In the genomic region with DNA sequence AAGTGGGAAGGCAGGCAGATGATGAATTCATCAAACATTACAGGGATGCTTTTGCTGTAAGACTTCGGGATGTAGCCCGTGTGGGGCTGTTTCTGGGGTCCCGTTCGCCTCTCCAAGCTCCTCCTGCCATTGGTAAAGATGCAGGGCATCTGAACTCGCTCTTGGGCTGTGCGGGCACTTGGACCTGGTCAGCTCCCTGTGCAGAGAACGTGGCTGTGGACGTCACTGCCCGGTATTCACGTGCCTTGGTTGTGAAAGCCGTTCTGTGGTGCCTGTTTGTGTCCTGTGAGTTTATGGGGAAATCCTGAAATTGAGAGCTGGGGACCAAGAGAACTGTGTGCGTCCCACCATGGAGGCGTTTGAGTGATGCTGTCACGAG, we compare ENCODE assay signal across 24 cellular contexts. TPM values are rescaled to one million over a fixed set of nuclear protein-coding genes. Genes with fewer than 3 reads are reported as not detected.
DNase-seq lines count a peak whose midpoint lies in the region; ATAC-seq, FAIRE-seq and TF ChIP-seq lines count a peak whose summit lies in the region.
"Had no signal": no experiment of that assay in that cellular context is flagged by ENCODE, and none has a peak within 500 bp of the region (broad histone marks: within the 10 kb centered on the region; RNA-seq: fewer than 3 reads in every experiment).

No MANE protein-coding gene starts in this region.

- H3K36me3 ChIP-seq in H1 (ENCODE audit: control insufficient read depth in 2 of 4, insufficient read depth in 4 of 4, low read length in 3 of 4), result peaks cover 4 to 26% (median 8%) of the 10 kb centered on the region in 4 experiments; a peak in 5 of 8 replicates
- peaks cover 30% of the 10 kb centered on the region for H3K36me3 ChIP-seq in neutrophil
- peaks cover 6% of the 10 kb centered on the region for H3K36me3 ChIP-seq in upper lobe of right lung

- H3K18ac ChIP-seq in H1 (ENCODE audit: extremely low read depth, low read length), result no peak overlapping the region

- no peak for TF ChIP-seq POLR2A in H1 (IDR thresholded peaks at IDR 0.05; ENCODE audit: control extremely low read depth in 1 of 2, low read depth in 2 of 2, low read length in 2 of 2)

- no peak overlapping the region for H4K91ac ChIP-seq in H1 (replicated peaks; ENCODE audit: insufficient read length, low read length)

- H2BK15ac ChIP-seq in H1 (ENCODE audit: low read length), result no peak overlapping the region

- H3K27ac Mint-ChIP-seq in activated naive CD8-positive, alpha-beta T cell treated with anti-CD3 and anti-CD28 coated beads, Interleukin-2, amount 10 ng/mL, durations not matched to agents 7 days and 5 days, result no peak overlapping the region
- H3K27ac Mint-ChIP-seq in activated naive CD8-positive, alpha-beta T cell treated with anti-CD3 and anti-CD28 coated beads for 36 hours, result no peak overlapping the region
- H3K27ac Mint-ChIP-seq: activated CD8-positive, alpha-beta T cell treated with anti-CD3 and anti-CD28 coated beads, Interleukin-2, amount 10 ng/mL, durations not matched to agents 7 days and 5 days; activated naive CD4-positive, alpha-beta T cell treated with anti-CD3 and anti-CD28 coated beads, Interleukin-2, amount 50 U/mL, for 72 hours had no signal

- no peak overlapping the region for H3K4ac ChIP-seq in H1 (replicated peaks; ENCODE audit: insufficient read length, low read depth, low read length)

- no peak overlapping the region for H3K4me3 Mint-ChIP-seq in activated naive CD8-positive, alpha-beta T cell treated with anti-CD3 and anti-CD28 coated beads, Interleukin-2, amount 10 ng/mL, durations not matched to agents 7 days and 5 days
- no peak overlapping the region for H3K4me3 Mint-ChIP-seq in activated naive CD8-positive, alpha-beta T cell treated with anti-CD3 and anti-CD28 coated beads for 36 hours
- H3K4me3 Mint-ChIP-seq: activated CD8-positive, alpha-beta T cell treated with anti-CD3 and anti-CD28 coated beads, Interleukin-2, amount 10 ng/mL, durations not matched to agents 7 days and 5 days had no signal

- WGBS in H1 (ENCODE audit: extremely low coverage in 1 of 2, insufficient coverage in 1 of 2, insufficient read length in 1 of 2, insufficient replicate concordance in 2 of 2, low coverage in 1 of 2, low lambda C conversion rate in 2 of 2, missing lambda C conversion rate in 1 of 2), 2 experiments, result 92% methylated on average over 14 of the region's 14 CpGs; no CpG with 5 or more reads in 1 of the 2 experiments

- TF ChIP-seq CTCF in H1 (IDR thresholded peaks at IDR 0.05; ENCODE audit: control extremely low read depth in 1 of 3, insufficient read depth in 1 of 3, low read depth in 1 of 3, low read length in 3 of 3), result no peak
- no peak for TF ChIP-seq CTCF in neutrophil (IDR thresholded peaks at IDR 0.05)
- TF ChIP-seq CTCF in upper lobe of right lung (IDR thresholded peaks at IDR 0.05), result no peak

- H3K23ac ChIP-seq in H1 (ENCODE audit: insufficient read length), result no peak overlapping the region

- TF ChIP-seq RAD21 in H1 (IDR thresholded peaks at IDR 0.05 in 1 of 2, conservative IDR thresholded peaks at IDR 0.05 in 1 of 2; ENCODE audit: low read depth in 2 of 2, low read length in 2 of 2), result no peak

- H2BK20ac ChIP-seq in H1 (ENCODE audit: low read length), result no peak overlapping the region

- no peak overlapping the region for H2AFZ ChIP-seq in H1 (ENCODE audit: low read length)

- CTCF ChIA-PET in H1 (lab: Charles Lee; ENCODE audit: partially characterized antibody), result no interaction called here

- H2AK5ac ChIP-seq in H1 (ENCODE audit: low read depth, low read length), result no peak overlapping the region

- H2BK120ac ChIP-seq in H1 (replicated peaks; ENCODE audit: low read depth, low read length), result no peak overlapping the region

- peaks cover 14 to 28% of the 10 kb centered on the region in 2 experiments for H4K20me1 ChIP-seq in H1 (replicated peaks in 1 of 2; ENCODE audit: control insufficient read depth in 1 of 2, insufficient read depth in 2 of 2, low read length in 2 of 2)

- no peak for ATAC-seq in activated naive CD8-positive, alpha-beta T cell treated with anti-CD3 and anti-CD28 coated beads, Interleukin-2, amount 10 ng/mL, durations not matched to agents 7 days and 5 days (ENCODE audit: low read depth)
- no peak for ATAC-seq in upper lobe of right lung
- ATAC-seq: activated CD8-positive, alpha-beta T cell treated with anti-CD3 and anti-CD28 coated beads, Interleukin-2, amount 10 ng/mL, durations not matched to agents 7 days and 5 days; activated naive CD4-positive, alpha-beta T cell treated with anti-CD3 and anti-CD28 coated beads, Interleukin-2, amount 50 U/mL, for 72 hours; stimulated activated naive CD8-positive, alpha-beta T cell treated with anti-CD3 and anti-CD28 coated beads, Interleukin-15, Interleukin-2, amounts not matched to agents 100 U/mL and 50 U/mL, for 24 hours had no signal

- peak overlapping the region; percentile 81 for H4K8ac ChIP-seq in H1 (ENCODE audit: extremely low read depth, insufficient read depth, low read length)

- H3K9me3 Mint-ChIP-seq in activated naive CD8-positive, alpha-beta T cell treated with anti-CD3 and anti-CD28 coated beads, Interleukin-2, amount 10 ng/mL, durations not matched to agents 7 days and 5 days, result no peaks in the 10 kb centered on the region
- no peaks in the 10 kb centered on the region for H3K9me3 Mint-ChIP-seq in activated naive CD8-positive, alpha-beta T cell treated with anti-CD3 and anti-CD28 coated beads for 36 hours
- H3K9me3 Mint-ChIP-seq: activated naive CD4-positive, alpha-beta T cell treated with anti-CD3 and anti-CD28 coated beads, Interleukin-2, amount 50 U/mL, for 72 hours had no signal

- H3K9me3 ChIP-seq in H1 (ENCODE audit: insufficient read depth in 2 of 2, low read depth in 1 of 2, low read length in 1 of 2), result no peaks in the 10 kb centered on the region; a peak in 1 of 4 replicates
- H3K9me3 ChIP-seq in neutrophil, result no peaks in the 10 kb centered on the region
- H3K9me3 ChIP-seq in upper lobe of right lung, result no peaks in the 10 kb centered on the region
- H3K9me3 ChIP-seq: tibial artery had no signal

- H3K4me3 ChIP-seq in H1 (ENCODE audit: extremely low read depth in 1 of 4, insufficient read depth in 2 of 4, low read depth in 3 of 4, low read length in 4 of 4) (no peak overlapping the region), neutrophil (ENCODE audit: low read depth in 1 of 2, low read length in 1 of 2) (no peak overlapping the region), upper lobe of right lung (no peak overlapping the region)
- H3K4me3 ChIP-seq: BLaER1 treated with 17β-estradiol and CSF1 and Interleukin-3, amounts not matched to agents 10 nM and 100 nM; lung; smooth muscle cell; tibial artery had no signal

- H4K5ac ChIP-seq in H1 (ENCODE audit: insufficient read length, low read depth, low read length), result no peak overlapping the region

- H3K36me3 Mint-ChIP-seq in activated naive CD8-positive, alpha-beta T cell treated with anti-CD3 and anti-CD28 coated beads, Interleukin-2, amount 10 ng/mL, durations not matched to agents 7 days and 5 days, result peaks cover 46% of the 10 kb centered on the region
- H3K36me3 Mint-ChIP-seq in activated naive CD8-positive, alpha-beta T cell treated with anti-CD3 and anti-CD28 coated beads for 36 hours, result peaks cover 60% of the 10 kb centered on the region

- intact Hi-C loops in upper lobe of right lung (cut with DNase I), result no loop called here

- H3K4me1 ChIP-seq in H1 (replicated peaks in 1 of 4; ENCODE audit: control insufficient read depth in 3 of 4, insufficient read depth in 4 of 4, low read length in 3 of 4), result peaks cover 0 to 3% (median 1%) of the 10 kb centered on the region in 4 experiments; a peak in 1 of 7 replicates
- H3K4me1 ChIP-seq in neutrophil (ENCODE audit: control insufficient read depth in 1 of 2, insufficient read depth in 1 of 2, low read depth in 1 of 2, low read length in 1 of 2), result peaks cover 28 to 37% of the 10 kb centered on the region in 2 experiments
- H3K4me1 ChIP-seq in upper lobe of right lung, result peaks cover 13% of the 10 kb centered on the region

- no peak overlapping the region for H3K27ac ChIP-seq in H1 (ENCODE audit: low read depth, low read length)
- peak overlapping the region; percentile 62 for H3K27ac ChIP-seq in neutrophil
- H3K27ac ChIP-seq in upper lobe of right lung, result no peak overlapping the region
- H3K27ac ChIP-seq: BLaER1 treated with 17β-estradiol and CSF1 and Interleukin-3, amounts not matched to agents 10 nM and 100 nM; tibial artery had no signal

- H3K79me1 ChIP-seq in H1 (ENCODE audit: low read depth, low read length), result peaks cover 32% of the 10 kb centered on the region

- peaks cover 31% of the 10 kb centered on the region for H3K4me1 Mint-ChIP-seq in activated naive CD8-positive, alpha-beta T cell treated with anti-CD3 and anti-CD28 coated beads, Interleukin-2, amount 10 ng/mL, durations not matched to agents 7 days and 5 days
- peaks cover 36% of the 10 kb centered on the region for H3K4me1 Mint-ChIP-seq in activated naive CD8-positive, alpha-beta T cell treated with anti-CD3 and anti-CD28 coated beads for 36 hours

- no peaks in the 10 kb centered on the region for H3K27me3 Mint-ChIP-seq in activated naive CD8-positive, alpha-beta T cell treated with anti-CD3 and anti-CD28 coated beads, Interleukin-2, amount 10 ng/mL, durations not matched to agents 7 days and 5 days
- no peaks in the 10 kb centered on the region for H3K27me3 Mint-ChIP-seq in activated naive CD8-positive, alpha-beta T cell treated with anti-CD3 and anti-CD28 coated beads for 36 hours

- H3K23me2 ChIP-seq in H1 (ENCODE audit: low read depth, low read length), result peaks cover 9% of the 10 kb centered on the region

- no peak overlapping the region for H3K9ac ChIP-seq in H1 (replicated peaks in 1 of 4; ENCODE audit: extremely low read depth in 1 of 4, low read depth in 3 of 4, low read length in 3 of 4)

- H2BK12ac ChIP-seq in H1 (ENCODE audit: low read depth, low read length), result no peak overlapping the region

- FAIRE-seq in H1 (lab: Jason Lieb, UNC), result no peak
- FAIRE-seq: astrocyte, islet of Langerhans had no signal

- peak; percentile 13 for DNase-seq in activated naive CD8-positive, alpha-beta T cell treated with anti-CD3 and anti-CD28 coated beads, Interleukin-2, amount 10 ng/mL, durations not matched to agents 7 days and 5 days
- DNase-seq in activated naive CD8-positive, alpha-beta T cell treated with anti-CD3 and anti-CD28 coated beads for 36 hours, result no peak
- DNase-seq in H1 (ENCODE audit: low read depth in 1 of 2, low spot score in 2 of 2), result peak in 1 of 2 experiments; percentile 40
- DNase-seq in upper lobe of right lung, result peak; percentile 39
- no peak for DNase-seq in COLO668 (lab: John Stamatoyannopoulos, UW; ENCODE audit: unreplicated experiment)
- DNase-seq in AML-193 (lab: John Stamatoyannopoulos, UW), result no peak
- DNase-seq in stimulated activated CD4-positive, alpha-beta T cell treated with anti-CD3 and anti-CD28 coated beads, Interleukin-4, amount 100 ng/mL, for 24 hours, result no peak
- DNase-seq: activated CD4-positive, alpha-beta T cell treated with anti-CD3 and anti-CD28 coated beads for 1 hour; activated CD8-positive, alpha-beta T cell treated with anti-CD3 and anti-CD28 coated beads, Interleukin-2, amount 10 ng/mL, durations not matched to agents 7 days and 5 days; cerebellar nuclear complex; foreskin melanocyte; KG1; NCI-H146; NCI-H526 treated with DMSO at 0.1 percent for 48 hours; stimulated activated CD4-positive, alpha-beta T cell treated with anti-CD3 and anti-CD28 coated beads, Interleukin-2, amount 100 ng/mL, for 48 hours; stimulated activated naive CD8-positive, alpha-beta T cell treated with anti-CD3 and anti-CD28 coated beads, Interleukin-15, Interleukin-2, amounts not matched to agents 100 U/mL and 50 U/mL, for 24 hours had no signal

- TF ChIP-seq EP300 in H1 (IDR thresholded peaks at IDR 0.05; ENCODE audit: borderline replicate concordance in 1 of 2, low read depth in 2 of 2, low read length in 2 of 2), result no peak

- H3K27me3 ChIP-seq in H1 (replicated peaks in 1 of 4; ENCODE audit: control insufficient read depth in 3 of 4, extremely low read depth in 1 of 4, insufficient read depth in 3 of 4, low read length in 3 of 4) (no peaks in the 10 kb centered on the region), neutrophil (no peaks in the 10 kb centered on the region), upper lobe of right lung (no peaks in the 10 kb centered on the region)
- H3K27me3 ChIP-seq: BLaER1 treated with 17β-estradiol and CSF1 and Interleukin-3, amounts not matched to agents 10 nM and 100 nM; tibial artery had no signal

- no peak overlapping the region for H2BK5ac ChIP-seq in H1 (ENCODE audit: low read depth, low read length)

- no peak overlapping the region for H3K4me2 ChIP-seq in H1 (ENCODE audit: insufficient read depth in 1 of 2, low read depth in 2 of 2, low read length in 2 of 2)
- H3K4me2 ChIP-seq: smooth muscle cell had no signal

- no peak overlapping the region for H3K14ac ChIP-seq in H1 (ENCODE audit: insufficient read length)

- H3K56ac ChIP-seq in H1 (replicated peaks; ENCODE audit: insufficient read length, low read depth, low read length), result no peak overlapping the region

- H3K79me2 ChIP-seq in H1 (ENCODE audit: control insufficient read depth in 1 of 2, insufficient read depth in 2 of 2, low read length in 2 of 2), result peaks cover 27 to 82% of the 10 kb centered on the region in 2 experiments

- POLR2A ChIA-PET in activated naive CD8-positive, alpha-beta T cell treated with anti-CD3 and anti-CD28 coated beads, Interleukin-2, amount 10 ng/mL, durations not matched to agents 7 days and 5 days (lab: Charles Lee), result no interaction called here
- POLR2A ChIA-PET in H1 (lab: Charles Lee; ENCODE audit: partially characterized antibody), result interaction anchor here (0.8 to 1.0 kb wide), 2 partner anchors 22 to 33 kb away, joined by 3 read pairs; no protein-coding TSS in a partner anchor

RNA-seq across cellular contexts. Expression of gene TFDP1, which starts 5.4 kb away (rescaled TPM):
- total RNA-seq in activated naive CD8-positive, alpha-beta T cell treated with anti-CD3 and anti-CD28 coated beads, Interleukin-2, amount 10 ng/mL, durations not matched to agents 7 days and 5 days, result 100 to 1,000 TPM; 103 to 117 TPM
- 100 to 1,000 TPM; 242 to 250 TPM for total RNA-seq in activated naive CD8-positive, alpha-beta T cell treated with anti-CD3 and anti-CD28 coated beads for 36 hours
- total RNA-seq in H1 (2021; fragmentation: NEBNext Ultra II Directional; extraction: Animal tissue kit (Norgen Biotek cat#: 25700)), result 81.9 and 84.8 TPM in 2 replicates
- 35.5 and 43.6 TPM in 2 replicates for polyA plus RNA-seq in H1 (2011; rRNA removed)
- 51.7 TPM for polyA plus RNA-seq in H1 (2011; cell fraction: cytosol; rRNA removed)
- polyA plus RNA-seq in H1 (2011; cell fraction: nucleus; rRNA removed), result 54.2 TPM
- polyA plus RNA-seq in H1 (2012, experiment 1 of 2), result 68.2 to 75.6 TPM (median 71.3 TPM) in 4 replicates
- polyA plus RNA-seq in H1 (2012, experiment 2 of 2), result 27.7 TPM
- 54.0 TPM for polyA plus RNA-seq in H1 (2013, experiment 1 of 2)
- 54.0 TPM for polyA plus RNA-seq in H1 (2013, experiment 2 of 2)
- polyA minus RNA-seq in H1 (2011; rRNA and poly(A)+ RNA removed), result 51.8 and 52.5 TPM in 2 replicates
- 33.2 TPM for polyA minus RNA-seq in H1 (2011; cell fraction: cytosol; rRNA and poly(A)+ RNA removed)
- 26.5 TPM for polyA minus RNA-seq in H1 (2011; cell fraction: nucleus; rRNA and poly(A)+ RNA removed)
- total RNA-seq in upper lobe of right lung, result 42.3 TPM

Comparison
In these comparisons a context has a peak if more than half of its experiments do, and no peak if none do; other contexts are left out.
1. DNase-seq: peak in activated naive CD8-positive, alpha-beta T cell treated with anti-CD3 and anti-CD28 coated beads, Interleukin-2, amount 10 ng/mL, durations not matched to agents 7 days and 5 days (single experiment) and upper lobe of right lung (single experiment); none in activated naive CD8-positive, alpha-beta T cell treated with anti-CD3 and anti-CD28 coated beads for 36 hours (single experiment), COLO668 (single experiment), AML-193 (0 of 2) and stimulated activated CD4-positive, alpha-beta T cell treated with anti-CD3 and anti-CD28 coated beads, Interleukin-4, amount 100 ng/mL, for 24 hours (single experiment).